Comparison of ENCODE assay signal across 10 cellular contexts in genomic region chr7:91267558-91267955, GRCh38. TPM values are rescaled to one million over a fixed set of nuclear protein-coding genes. Genes with fewer than 3 reads are reported as not detected.
A peak's percentile ranks its signal among the peaks of the same experiment; 100 is the strongest.
DNase-seq lines count a peak whose midpoint lies in the region; ATAC-seq and TF ChIP-seq lines count a peak whose summit lies in the region.
"Had no signal": no experiment of that assay in that cellular context is flagged by ENCODE, and none has a peak within 500 bp of the region (broad histone marks: within the 10 kb centered on the region; RNA-seq: fewer than 3 reads in every experiment).

No MANE protein-coding gene starts in this region.

- ATAC-seq in WTC11, result no peak
- ATAC-seq in right cardiac atrium, result no peak
- no peak for ATAC-seq in HG03571 (IDR thresholded peaks at IDR 0.05; ENCODE audit: unreplicated experiment)

- H3K4me1 Mint-ChIP-seq in Calu3 (ENCODE audit: low read depth, unreplicated experiment) (no peaks in the 10 kb centered on the region), WTC11 (peaks cover 31% of the 10 kb centered on the region)

- H3K27me3 ChIP-seq in right cardiac atrium (ENCODE audit: control insufficient read depth, insufficient read depth), result no peaks in the 10 kb centered on the region
- H3K27me3 ChIP-seq in rectal smooth muscle tissue (ENCODE audit: control insufficient read depth, insufficient read depth, low read length), result no peaks in the 10 kb centered on the region

- H3K27ac Mint-ChIP-seq in Calu3 (ENCODE audit: unreplicated experiment) (peak overlapping the region; percentile 30), WTC11 (no peak overlapping the region)

- no peaks in the 10 kb centered on the region for H3K27me3 Mint-ChIP-seq in Calu3 (ENCODE audit: unreplicated experiment)
- H3K27me3 Mint-ChIP-seq in WTC11 (ENCODE audit: low read depth), result peaks cover 65% of the 10 kb centered on the region

- H3K4me3 ChIP-seq in right cardiac atrium (ENCODE audit: low read length), result peak overlapping the region; percentile 86
- H3K4me3 ChIP-seq in rectal smooth muscle tissue (ENCODE audit: low read length), result peak overlapping the region; percentile 69

- intact Hi-C loops in Calu3 (cut with micrococcal nuclease; ENCODE audit: unreplicated experiment), result loop anchor here (10.0 kb wide), 1 partner anchor 183 kb away; no protein-coding TSS in a partner anchor
- intact Hi-C loops in right cardiac atrium (cut with DNase I), result loop anchor here in 3 of 4 donors (5.0 to 10.0 kb wide), 2 partner anchors 180 to 183 kb away; no protein-coding TSS in a partner anchor

- no peaks in the 10 kb centered on the region for H3K36me3 ChIP-seq in rectal smooth muscle tissue (ENCODE audit: control insufficient read depth, insufficient read depth, low read length)

- no peak for DNase-seq in Calu3
- DNase-seq in WTC11 (ENCODE audit: low spot score), result no peak
- DNase-seq in right cardiac atrium, result no peak
- DNase-seq in HPDE6-E6E7 (ENCODE audit: extremely low spot score), result no peak
- DNase-seq in activated CD4-positive, CD25-positive, alpha-beta regulatory T cell treated with anti-CD3 and anti-CD28 coated beads, Interleukin-2, amount 50 U/mL, for 72 hours, result no peak
- no peak for DNase-seq in RKO (ENCODE audit: low spot score)
- DNase-seq: stimulated activated CD4-positive, alpha-beta T cell treated with anti-CD3 and anti-CD28 coated beads, Interleukin-4, amount 100 ng/mL, for 1 hour had no signal

- H3K27ac ChIP-seq in right cardiac atrium (ENCODE audit: low read length) (peak overlapping the region; percentile 37), rectal smooth muscle tissue (ENCODE audit: low read depth, low read length) (no peak overlapping the region)
- H3K27ac ChIP-seq: RWPE1 had no signal

- CTCF ChIA-PET in Calu3 (lab: Charles Lee) (no interaction called here), WTC11 (lab: Charles Lee) (no interaction called here)

- H3K9ac ChIP-seq in rectal smooth muscle tissue (ENCODE audit: low read length), result no peak overlapping the region

- H3K4me1 ChIP-seq in right cardiac atrium (ENCODE audit: control insufficient read depth, insufficient read depth, low read length), result peaks cover 3% of the 10 kb centered on the region
- H3K4me1 ChIP-seq in rectal smooth muscle tissue (ENCODE audit: control insufficient read depth, insufficient read depth, low read length), result peaks cover 6% of the 10 kb centered on the region

- no peaks in the 10 kb centered on the region for H3K9me3 ChIP-seq in right cardiac atrium (ENCODE audit: control insufficient read depth, low read length)

- peaks cover 24% of the 10 kb centered on the region for H3K36me3 Mint-ChIP-seq in Calu3 (ENCODE audit: insufficient read depth, unreplicated experiment)
- no peaks in the 10 kb centered on the region; the same call in 1 of the 2 replicates for H3K36me3 Mint-ChIP-seq in WTC11

- POLR2A ChIA-PET in WTC11 (lab: Charles Lee), result no interaction called here

- H3K4me3 Mint-ChIP-seq in Calu3 (ENCODE audit: low read depth, unreplicated experiment), result peak overlapping the region; percentile 14
- H3K4me3 Mint-ChIP-seq in WTC11, result peak overlapping the region; percentile 84

- 43% methylated on average over 7 of the region's 7 CpGs for WGBS in right cardiac atrium

- H3K9me3 Mint-ChIP-seq in Calu3 (ENCODE audit: low read depth, unreplicated experiment) (no peaks in the 10 kb centered on the region), WTC11 (no peaks in the 10 kb centered on the region)

- no TSS peak for BruUV-seq in Calu3 (replicated peaks; lab: Mats Ljungman, UMichigan)

- no peak for TF ChIP-seq CTCF in Calu3 (IDR thresholded peaks at IDR 0.05; ENCODE audit: unreplicated experiment)
- no peak for TF ChIP-seq CTCF in WTC11 (IDR thresholded peaks at IDR 0.05)

TF ChIP-seq in WTC11, 78 proteins besides CTCF, POLR2A, EP300 and RAD21:
- no peak for TF ChIP-seq OVOL2 (CRISPR knock-in tag; IDR thresholded peaks at IDR 0.05; ENCODE audit: borderline replicate concordance)
- TF ChIP-seq, protein P1, sequence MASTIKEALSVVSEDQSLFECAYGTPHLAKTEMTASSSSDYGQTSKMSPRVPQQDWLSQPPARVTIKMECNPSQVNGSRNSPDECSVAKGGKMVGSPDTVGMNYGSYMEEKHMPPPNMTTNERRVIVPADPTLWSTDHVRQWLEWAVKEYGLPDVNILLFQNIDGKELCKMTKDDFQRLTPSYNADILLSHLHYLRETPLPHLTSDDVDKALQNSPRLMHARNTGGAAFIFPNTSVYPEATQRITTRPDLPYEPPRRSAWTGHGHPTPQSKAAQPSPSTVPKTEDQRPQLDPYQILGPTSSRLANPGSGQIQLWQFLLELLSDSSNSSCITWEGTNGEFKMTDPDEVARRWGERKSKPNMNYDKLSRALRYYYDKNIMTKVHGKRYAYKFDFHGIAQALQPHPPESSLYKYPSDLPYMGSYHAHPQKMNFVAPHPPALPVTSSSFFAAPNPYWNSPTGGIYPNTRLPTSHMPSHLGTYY (CRISPR knock-in tag; IDR thresholded peaks at IDR 0.05), result no peak
- no peak for TF ChIP-seq MAX (CRISPR knock-in tag; IDR thresholded peaks at IDR 0.05)
- no peak for TF ChIP-seq ZMAT4 (CRISPR knock-in tag; IDR thresholded peaks at IDR 0.05)
- TF ChIP-seq TCF7 (CRISPR knock-in tag; IDR thresholded peaks at IDR 0.05; ENCODE audit: low read depth), result no peak
- no peak for TF ChIP-seq EMX1 (CRISPR knock-in tag; IDR thresholded peaks at IDR 0.05)
- TF ChIP-seq, protein P2, sequence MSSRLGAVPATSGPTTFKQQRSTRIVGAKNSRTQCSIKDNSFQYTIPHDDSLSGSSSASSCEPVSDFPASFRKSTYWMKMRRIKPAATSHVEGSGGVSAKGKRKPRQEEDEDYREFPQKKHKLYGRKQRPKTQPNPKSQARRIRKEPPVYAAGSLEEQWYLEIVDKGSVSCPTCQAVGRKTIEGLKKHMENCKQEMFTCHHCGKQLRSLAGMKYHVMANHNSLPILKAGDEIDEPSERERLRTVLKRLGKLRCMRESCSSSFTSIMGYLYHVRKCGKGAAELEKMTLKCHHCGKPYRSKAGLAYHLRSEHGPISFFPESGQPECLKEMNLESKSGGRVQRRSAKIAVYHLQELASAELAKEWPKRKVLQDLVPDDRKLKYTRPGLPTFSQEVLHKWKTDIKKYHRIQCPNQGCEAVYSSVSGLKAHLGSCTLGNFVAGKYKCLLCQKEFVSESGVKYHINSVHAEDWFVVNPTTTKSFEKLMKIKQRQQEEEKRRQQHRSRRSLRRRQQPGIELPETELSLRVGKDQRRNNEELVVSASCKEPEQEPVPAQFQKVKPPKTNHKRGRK (CRISPR knock-in tag; IDR thresholded peaks at IDR 0.05; ENCODE audit: borderline replicate concordance), result no peak
- TF ChIP-seq NFYB (CRISPR knock-in tag; conservative IDR thresholded peaks at IDR 0.05; ENCODE audit: low read depth), result no peak
- TF ChIP-seq HMGXB4 (CRISPR knock-in tag; IDR thresholded peaks at IDR 0.05), result no peak
- no peak for TF ChIP-seq ZNF671 (CRISPR knock-in tag; IDR thresholded peaks at IDR 0.05)
- no peak for TF ChIP-seq GABPB1 (CRISPR knock-in tag; IDR thresholded peaks at IDR 0.05)

RNA-seq across cellular contexts. Expression of gene FZD1, which starts 3.3 kb away (rescaled TPM):
- 3.2 and 3.7 TPM in 2 replicates for total RNA-seq in Calu3 (2022)
- total RNA-seq in WTC11 (2021), result 2.0 TPM in 3 replicates
- total RNA-seq in right cardiac atrium, result 10 to 100 TPM; 11.8 to 33.9 (median 27.2) TPM
- polyA plus RNA-seq in right cardiac atrium, result 15.4 TPM
